In genomic region chr7:67052161-67052560, GRCh38 we compare ENCODE assay signal across 6 cellular contexts. TPM values are rescaled to one million over a fixed set of nuclear protein-coding genes. Genes with fewer than 3 reads are reported as not detected.
DNase-seq lines count a peak whose midpoint lies in the region; ATAC-seq, FAIRE-seq and TF ChIP-seq lines count a peak whose summit lies in the region.
"Not testable (repeated sequence)": the region's sequence is repeated elsewhere in the genome, so short reads cannot be mapped to it uniquely, and the experiment has no call there.

No MANE protein-coding gene starts in this region.

- 82 to 98% (median 91%) methylated on average over 2 of the region's 2 CpGs for WGBS in small intestine, 3 donors

- DNase-seq in GM18507 (ENCODE audit: extremely low spot score, insufficient read length, low read depth); activated CD4-positive, alpha-beta T cell treated with anti-CD3 and anti-CD28 coated beads for 36 hours; activated T-helper 1 cell treated with anti-CD3 and anti-CD28 coated beads, Interleukin-12 subunit alpha, Interleukin-12 subunit beta, Interleukin-2, Interleukin-4 antibody, amounts not matched to agents 30 ng/mL and 10 ng/mL and 1 ng/mL, durations not matched to agents 14 hours and 24 hours and 36 hours (ENCODE audit: low spot score); activated naive CD4-positive, alpha-beta T cell treated with anti-CD3 and anti-CD28 coated beads, Interleukin-2, amount 10 ng/mL, durations not matched to agents 7 days and 5 days; endothelial cell (ENCODE audit: low spot score); small intestine: not testable (repeated sequence)

- not testable (repeated sequence) for TF ChIP-seq CTCF in endothelial cell (IDR thresholded peaks at IDR 0.05; ENCODE audit: unreplicated experiment)

- intact Hi-C loops in activated CD4-positive, alpha-beta T cell treated with anti-CD3 and anti-CD28 coated beads for 36 hours (cut with DNase I, micrococcal nuclease); activated T-helper 1 cell treated with anti-CD3 and anti-CD28 coated beads, Interleukin-12 subunit alpha, Interleukin-12 subunit beta, Interleukin-2, Interleukin-4 antibody, amounts not matched to agents 30 ng/mL and 10 ng/mL and 1 ng/mL, durations not matched to agents 14 hours and 24 hours and 36 hours (cut with micrococcal nuclease): not testable (repeated sequence)

- H3K36me3 ChIP-seq in small intestine (ENCODE audit: control insufficient read depth in 2 of 2, insufficient read depth in 2 of 2, low read length in 2 of 2) = not testable (repeated sequence)

- not testable (repeated sequence) for H3K4me1 ChIP-seq in small intestine (ENCODE audit: control insufficient read depth in 2 of 2, insufficient read depth in 1 of 2, low read depth in 1 of 2, low read length in 1 of 2)

- H3K9me3 Mint-ChIP-seq in activated CD4-positive, alpha-beta T cell treated with anti-CD3 and anti-CD28 coated beads for 36 hours (ENCODE audit: low read depth); activated naive CD4-positive, alpha-beta T cell treated with anti-CD3 and anti-CD28 coated beads, Interleukin-2, amount 10 ng/mL, durations not matched to agents 7 days and 5 days; endothelial cell (ENCODE audit: unreplicated experiment): not testable (repeated sequence)
- H3K9me3 Mint-ChIP-seq in activated T-helper 1 cell treated with anti-CD3 and anti-CD28 coated beads, Interleukin-12 subunit alpha, Interleukin-12 subunit beta, Interleukin-2, Interleukin-4 antibody, amounts not matched to agents 30 ng/mL and 10 ng/mL and 1 ng/mL, durations not matched to agents 14 hours and 24 hours and 36 hours = peaks cover 11% of the 10 kb centered on the region

- FAIRE-seq in GM18507 (lab: Jason Lieb, UNC) (peak; percentile 66), small intestine (lab: Jason Lieb, UNC) (peak; percentile 79)

- H3K4me3 ChIP-seq in small intestine (ENCODE audit: low read depth in 1 of 2, low read length in 2 of 2) = not testable (repeated sequence)

- H3K27ac ChIP-seq in small intestine (ENCODE audit: low read depth in 1 of 2, low read length in 1 of 2) = not testable (repeated sequence)

- H3K4me3 Mint-ChIP-seq in activated CD4-positive, alpha-beta T cell treated with anti-CD3 and anti-CD28 coated beads for 36 hours; activated T-helper 1 cell treated with anti-CD3 and anti-CD28 coated beads, Interleukin-12 subunit alpha, Interleukin-12 subunit beta, Interleukin-2, Interleukin-4 antibody, amounts not matched to agents 30 ng/mL and 10 ng/mL and 1 ng/mL, durations not matched to agents 14 hours and 24 hours and 36 hours; activated naive CD4-positive, alpha-beta T cell treated with anti-CD3 and anti-CD28 coated beads, Interleukin-2, amount 10 ng/mL, durations not matched to agents 7 days and 5 days: not testable (repeated sequence)
- H3K4me3 Mint-ChIP-seq in endothelial cell (ENCODE audit: unreplicated experiment) = peak overlapping the region; percentile 6

- not testable (repeated sequence) for H3K27me3 Mint-ChIP-seq in activated CD4-positive, alpha-beta T cell treated with anti-CD3 and anti-CD28 coated beads for 36 hours; activated T-helper 1 cell treated with anti-CD3 and anti-CD28 coated beads, Interleukin-12 subunit alpha, Interleukin-12 subunit beta, Interleukin-2, Interleukin-4 antibody, amounts not matched to agents 30 ng/mL and 10 ng/mL and 1 ng/mL, durations not matched to agents 14 hours and 24 hours and 36 hours (ENCODE audit: insufficient read depth); activated naive CD4-positive, alpha-beta T cell treated with anti-CD3 and anti-CD28 coated beads, Interleukin-2, amount 10 ng/mL, durations not matched to agents 7 days and 5 days; endothelial cell (ENCODE audit: unreplicated experiment)

- peak overlapping the region; percentile 51 for H3K27ac Mint-ChIP-seq in activated CD4-positive, alpha-beta T cell treated with anti-CD3 and anti-CD28 coated beads for 36 hours
- H3K27ac Mint-ChIP-seq in activated T-helper 1 cell treated with anti-CD3 and anti-CD28 coated beads, Interleukin-12 subunit alpha, Interleukin-12 subunit beta, Interleukin-2, Interleukin-4 antibody, amounts not matched to agents 30 ng/mL and 10 ng/mL and 1 ng/mL, durations not matched to agents 14 hours and 24 hours and 36 hours = peak overlapping the region; percentile 1
- H3K27ac Mint-ChIP-seq in activated naive CD4-positive, alpha-beta T cell treated with anti-CD3 and anti-CD28 coated beads, Interleukin-2, amount 10 ng/mL, durations not matched to agents 7 days and 5 days = peak overlapping the region; percentile 69
- not testable (repeated sequence) for H3K27ac Mint-ChIP-seq in endothelial cell (ENCODE audit: unreplicated experiment)

- H3K27me3 ChIP-seq in small intestine (ENCODE audit: control insufficient read depth in 2 of 2, insufficient read depth in 2 of 2, low read length in 2 of 2) = not testable (repeated sequence)

- peak; percentile 44 for ATAC-seq in activated CD4-positive, alpha-beta T cell treated with anti-CD3 and anti-CD28 coated beads for 36 hours

- H3K4me1 Mint-ChIP-seq in activated CD4-positive, alpha-beta T cell treated with anti-CD3 and anti-CD28 coated beads for 36 hours = peaks cover 15% of the 10 kb centered on the region
- not testable (repeated sequence) for H3K4me1 Mint-ChIP-seq in activated T-helper 1 cell treated with anti-CD3 and anti-CD28 coated beads, Interleukin-12 subunit alpha, Interleukin-12 subunit beta, Interleukin-2, Interleukin-4 antibody, amounts not matched to agents 30 ng/mL and 10 ng/mL and 1 ng/mL, durations not matched to agents 14 hours and 24 hours and 36 hours (ENCODE audit: low read depth); activated naive CD4-positive, alpha-beta T cell treated with anti-CD3 and anti-CD28 coated beads, Interleukin-2, amount 10 ng/mL, durations not matched to agents 7 days and 5 days; endothelial cell (ENCODE audit: unreplicated experiment)

- POLR2A ChIA-PET in activated CD4-positive, alpha-beta T cell treated with anti-CD3 and anti-CD28 coated beads for 36 hours (lab: Charles Lee) = not testable (repeated sequence)

- H3K9me3 ChIP-seq in small intestine (ENCODE audit: control insufficient read depth, low read depth) = not testable (repeated sequence)

- peaks cover 55% of the 10 kb centered on the region for H3K36me3 Mint-ChIP-seq in activated CD4-positive, alpha-beta T cell treated with anti-CD3 and anti-CD28 coated beads for 36 hours (ENCODE audit: low read depth)
- H3K36me3 Mint-ChIP-seq in activated T-helper 1 cell treated with anti-CD3 and anti-CD28 coated beads, Interleukin-12 subunit alpha, Interleukin-12 subunit beta, Interleukin-2, Interleukin-4 antibody, amounts not matched to agents 30 ng/mL and 10 ng/mL and 1 ng/mL, durations not matched to agents 14 hours and 24 hours and 36 hours (ENCODE audit: low read depth) = peaks cover 36% of the 10 kb centered on the region
- peaks cover 44% of the 10 kb centered on the region for H3K36me3 Mint-ChIP-seq in activated naive CD4-positive, alpha-beta T cell treated with anti-CD3 and anti-CD28 coated beads, Interleukin-2, amount 10 ng/mL, durations not matched to agents 7 days and 5 days
- not testable (repeated sequence) for H3K36me3 Mint-ChIP-seq in endothelial cell (ENCODE audit: low read depth, unreplicated experiment)

- CTCF ChIA-PET in activated CD4-positive, alpha-beta T cell treated with anti-CD3 and anti-CD28 coated beads for 36 hours (lab: Charles Lee); activated naive CD4-positive, alpha-beta T cell treated with anti-CD3 and anti-CD28 coated beads, Interleukin-2, amount 10 ng/mL, durations not matched to agents 7 days and 5 days (lab: Charles Lee): not testable (repeated sequence)

RNA-seq across cellular contexts. Expression of gene TYW1, which starts 55.5 kb away (rescaled TPM):
- 10 to 100 TPM; 13.1 to 14.7 TPM for total RNA-seq in activated CD4-positive, alpha-beta T cell treated with anti-CD3 and anti-CD28 coated beads for 36 hours
- total RNA-seq in activated T-helper 1 cell treated with anti-CD3 and anti-CD28 coated beads, Interleukin-12 subunit alpha, Interleukin-12 subunit beta, Interleukin-2, Interleukin-4 antibody, amounts not matched to agents 30 ng/mL and 10 ng/mL and 1 ng/mL, durations not matched to agents 14 hours and 24 hours and 36 hours = 21.4 and 22.4 TPM in 2 replicates
- 12.8 TPM for total RNA-seq in endothelial cell (ENCODE audit: unreplicated experiment)
- polyA plus RNA-seq in small intestine = 10 to 100 TPM in 1 of 3 donors, 1 to 10 TPM in 2; 3.4 to 11.5 (median 4.6) TPM

RNA-seq across cellular contexts. Expression of gene SBDS, which starts 56.8 kb away (rescaled TPM):
- 10 to 100 TPM; 53.8 to 66.0 TPM for total RNA-seq in activated CD4-positive, alpha-beta T cell treated with anti-CD3 and anti-CD28 coated beads for 36 hours
- 68.5 and 69.3 TPM in 2 replicates for total RNA-seq in activated T-helper 1 cell treated with anti-CD3 and anti-CD28 coated beads, Interleukin-12 subunit alpha, Interleukin-12 subunit beta, Interleukin-2, Interleukin-4 antibody, amounts not matched to agents 30 ng/mL and 10 ng/mL and 1 ng/mL, durations not matched to agents 14 hours and 24 hours and 36 hours
- 53.5 TPM for total RNA-seq in endothelial cell (ENCODE audit: unreplicated experiment)
- polyA plus RNA-seq in small intestine = 100 to 1,000 TPM; 141 to 309 (median 264) TPM
